Comparison of ENCODE assay signal across 13 cellular contexts in the genomic region with DNA sequence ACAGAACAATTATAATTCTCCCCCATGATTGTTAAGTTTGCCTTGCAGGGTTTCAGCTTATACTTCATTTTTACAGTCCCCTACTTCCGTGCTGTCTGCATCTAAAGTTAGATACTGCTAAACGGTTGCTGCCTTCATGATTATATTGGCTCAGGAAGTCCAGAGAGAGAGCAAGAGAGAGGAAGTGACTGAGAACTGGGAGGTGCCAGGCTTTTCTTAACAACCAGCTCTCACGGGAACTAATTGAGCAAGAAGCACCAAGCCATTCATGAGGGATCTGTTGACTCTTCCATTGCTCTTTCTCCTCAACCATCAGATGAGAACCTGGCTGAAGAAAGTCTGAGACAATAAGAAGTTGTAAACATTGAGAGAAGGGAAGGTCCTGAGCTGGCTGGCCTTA.
A peak's percentile ranks its signal among the peaks of the same experiment; 100 is the strongest.
DNase-seq lines count a peak whose midpoint lies in the region; ATAC-seq and TF ChIP-seq lines count a peak whose summit lies in the region.
"Had no signal": no experiment of that assay in that cellular context is flagged by ENCODE, and none has a peak within 500 bp of the region (broad histone marks: within the 10 kb centered on the region; RNA-seq: fewer than 3 reads in every experiment).

No MANE protein-coding gene starts in this region.

- H3K9me1 ChIP-seq in IMR-90 (ENCODE audit: insufficient read depth, low read length): no peaks in the 10 kb centered on the region

- WGBS in IMR-90 (ENCODE audit: extremely low coverage in 2 of 2, insufficient read length in 1 of 2), 2 experiments: no CpG with 5 or more reads among the region's 3 CpGs

- no peak overlapping the region for H3K4me3 Mint-ChIP-seq in natural killer cell treated with Interleukin-12 subunit alpha and Interleukin-12 subunit beta and Interleukin-15 and Interleukin-18, amount 100 ng/mL, for 72 hours
- H3K4me3 Mint-ChIP-seq: endodermal cell had no signal

- no peaks in the 10 kb centered on the region for H3K36me3 Mint-ChIP-seq in natural killer cell treated with Interleukin-12 subunit alpha and Interleukin-12 subunit beta and Interleukin-15 and Interleukin-18, amount 100 ng/mL, for 72 hours

- dilution Hi-C loops in IMR-90 (cut with HindIII; ENCODE audit: low sequenced_read_pairs, unreplicated experiment): no loop called here

- CTCF ChIA-PET in IMR-90 (lab: Yijun Ruan, JAX): no interaction called here

- H3K9ac ChIP-seq in IMR-90 (ENCODE audit: low read depth, low read length): no peak overlapping the region

- H3K23ac ChIP-seq in IMR-90 (ENCODE audit: low read depth, low read length): no peak overlapping the region

- peaks cover 4 to 16% of the 10 kb centered on the region in 2 donors for H3K27me3 Mint-ChIP-seq in natural killer cell treated with Interleukin-12 subunit alpha and Interleukin-12 subunit beta and Interleukin-15 and Interleukin-18, amount 100 ng/mL, for 72 hours

- peaks cover 3% of the 10 kb centered on the region; the same call in 1 of the 2 replicates for H3K4me1 ChIP-seq in IMR-90 (ENCODE audit: control insufficient read depth, insufficient read depth, low read length)
- H3K4me1 ChIP-seq in left lung: no peaks in the 10 kb centered on the region
- no peaks in the 10 kb centered on the region for H3K4me1 ChIP-seq in uterus

- no peaks in the 10 kb centered on the region for H3K9me3 ChIP-seq in IMR-90 (ENCODE audit: control insufficient read depth, insufficient read depth, low read length)
- H3K9me3 ChIP-seq in left lung: no peaks in the 10 kb centered on the region
- H3K9me3 ChIP-seq in uterus: no peaks in the 10 kb centered on the region
- H3K9me3 ChIP-seq: thoracic aorta had no signal

- H3K36me3 ChIP-seq in IMR-90 (ENCODE audit: control insufficient read depth, insufficient read depth, low read length) (no peaks in the 10 kb centered on the region), left lung (no peaks in the 10 kb centered on the region), uterus (no peaks in the 10 kb centered on the region)
- H3K36me3 ChIP-seq: thoracic aorta had no signal

- no peak overlapping the region for H2AFZ ChIP-seq in IMR-90 (replicated peaks; ENCODE audit: low read length, poor library complexity)

- H3K9me3 Mint-ChIP-seq in natural killer cell treated with Interleukin-12 subunit alpha and Interleukin-12 subunit beta and Interleukin-15 and Interleukin-18, amount 100 ng/mL, for 72 hours: no peaks in the 10 kb centered on the region
- H3K9me3 Mint-ChIP-seq: endodermal cell had no signal

- H4K8ac ChIP-seq in IMR-90 (ENCODE audit: low read depth in 2 of 2, low read length in 2 of 2): no peak overlapping the region

- no peak overlapping the region for H4K91ac ChIP-seq in IMR-90 (ENCODE audit: insufficient read depth, low read depth, low read length)

- H3K27me3 ChIP-seq in IMR-90 (ENCODE audit: control insufficient read depth, insufficient read depth, low read length) (peaks cover 23% of the 10 kb centered on the region), left lung (no peaks in the 10 kb centered on the region), uterus (no peaks in the 10 kb centered on the region)

- no peak overlapping the region for H3K56ac ChIP-seq in IMR-90 (ENCODE audit: extremely low read depth, insufficient read depth, low read length)

- H3K27ac Mint-ChIP-seq in natural killer cell treated with Interleukin-12 subunit alpha and Interleukin-12 subunit beta and Interleukin-15 and Interleukin-18, amount 100 ng/mL, for 72 hours: no peak overlapping the region
- H3K27ac Mint-ChIP-seq: endodermal cell had no signal

- no peak overlapping the region for H3K27ac ChIP-seq in IMR-90 (ENCODE audit: insufficient read depth, low read length)
- H3K27ac ChIP-seq in left lung: no peak overlapping the region
- no peak overlapping the region for H3K27ac ChIP-seq in substantia nigra (ENCODE audit: low read depth, low read length, poor library complexity, severe bottlenecking)
- H3K27ac ChIP-seq in uterus: no peak overlapping the region
- H3K27ac ChIP-seq: thoracic aorta had no signal

- H2AK9ac ChIP-seq in IMR-90 (replicated peaks; ENCODE audit: low read depth, low read length, poor library complexity): no peak overlapping the region

- TF ChIP-seq POLR2A in IMR-90 (IDR thresholded peaks at IDR 0.05; ENCODE audit: low read depth, low read length): no peak
- TF ChIP-seq POLR2A in uterus (IDR thresholded peaks at IDR 0.05): no peak

- H3K4me3 ChIP-seq in IMR-90 (ENCODE audit: insufficient read depth, low read depth, low read length) (no peak overlapping the region), left lung (no peak overlapping the region), uterus (no peak overlapping the region)
- H3K4me3 ChIP-seq: thoracic aorta had no signal

- no peak overlapping the region for H3K4ac ChIP-seq in IMR-90 (ENCODE audit: low read depth, low read length)

- TF ChIP-seq CTCF in IMR-90 (conservative IDR thresholded peaks at IDR 0.05; ENCODE audit: low read depth, low read length) (no peak), left lung (IDR thresholded peaks at IDR 0.05) (no peak), uterus (IDR thresholded peaks at IDR 0.05) (no peak)

- in situ Hi-C loops in IMR-90 (cut with MboI; ENCODE audit: low sequenced_read_pairs): no loop called here

- DNase-seq in CMK (ENCODE audit: low read depth): peak; percentile 43
- DNase-seq in IMR-90: peak; percentile 7
- peak; percentile 84 for DNase-seq in SKM-1 (lab: John Stamatoyannopoulos, UW; ENCODE audit: unreplicated experiment)
- DNase-seq in left lung: no peak
- no peak for DNase-seq in activated CD8-positive, alpha-beta memory T cell treated with anti-CD3 and anti-CD28 coated beads, Interleukin-2, amount 50 U/mL, for 48 hours
- DNase-seq in natural killer cell treated with Interleukin-12 subunit alpha and Interleukin-12 subunit beta and Interleukin-15 and Interleukin-18, amount 100 ng/mL, for 72 hours (ENCODE audit: low spot score): no peak
- DNase-seq in substantia nigra (lab: John Stamatoyannopoulos, UW): no peak
- DNase-seq in uterus: no peak
- DNase-seq: activated gamma-delta T cell, NCI-H187, T-helper 9 cell had no signal

- H2AK5ac ChIP-seq in IMR-90 (ENCODE audit: low read depth, low read length): no peak overlapping the region

- H3K4me1 Mint-ChIP-seq in natural killer cell treated with Interleukin-12 subunit alpha and Interleukin-12 subunit beta and Interleukin-15 and Interleukin-18, amount 100 ng/mL, for 72 hours (ENCODE audit: low read depth in 2 of 2): peaks cover 0 to 4% of the 10 kb centered on the region in 2 donors

- no peak for TF ChIP-seq RAD21 in IMR-90 (IDR thresholded peaks at IDR 0.05; ENCODE audit: low read length)

- H2BK120ac ChIP-seq in IMR-90 (ENCODE audit: low read depth, low read length): no peak overlapping the region

- H3K18ac ChIP-seq in IMR-90 (ENCODE audit: low read depth, low read length): no peak overlapping the region

- intact Hi-C loops in IMR-90 (cut with micrococcal nuclease): no loop called here
- intact Hi-C loops in left lung (cut with DNase I): no loop called here
- intact Hi-C loops in uterus (cut with DNase I; ENCODE audit: low total_unique reads): no loop called here

- no peak overlapping the region for H2BK15ac ChIP-seq in IMR-90 (ENCODE audit: low read depth, low read length)

- BruUV-seq in IMR-90 (replicated peaks; lab: Mats Ljungman, UMichigan): no TSS peak

- no peak overlapping the region for H2BK20ac ChIP-seq in IMR-90 (ENCODE audit: low read depth, low read length)

- POLR2A ChIA-PET in IMR-90 (lab: Charles Lee; ENCODE audit: unreplicated experiment): no interaction called here

- H3K79me1 ChIP-seq in IMR-90 (ENCODE audit: low read depth in 1 of 2, low read length in 2 of 2): no peaks in the 10 kb centered on the region

- no peak overlapping the region for H2BK5ac ChIP-seq in IMR-90 (ENCODE audit: low read depth, low read length, poor library complexity, severe bottlenecking)

- no peak overlapping the region for H3K14ac ChIP-seq in IMR-90 (replicated peaks; ENCODE audit: low read depth, low read length)

- peak; percentile 35 for ATAC-seq in IMR-90 (ENCODE audit: low read depth)
- peak; percentile 63 for ATAC-seq in left lung
- ATAC-seq in natural killer cell treated with Interleukin-12 subunit alpha and Interleukin-12 subunit beta and Interleukin-15 and Interleukin-18, amount 100 ng/mL, for 72 hours: no peak

- H4K5ac ChIP-seq in IMR-90 (ENCODE audit: low read depth, low read length): no peak overlapping the region

- no peaks in the 10 kb centered on the region for H4K20me1 ChIP-seq in IMR-90 (ENCODE audit: insufficient read depth, low read length)

- H3K4me2 ChIP-seq in IMR-90 (ENCODE audit: low read depth, low read length): no peak overlapping the region

TF ChIP-seq in IMR-90, 13 proteins besides CTCF, POLR2A, EP300 and RAD21:
- no peak for TF ChIP-seq USF2 (IDR thresholded peaks at IDR 0.05; ENCODE audit: low read depth, low read length)

Comparison
In these comparisons a context has a peak if more than half of its experiments do, and no peak if none do; other contexts are left out.
1. DNase-seq: peak in CMK (single experiment), IMR-90 (single experiment) and SKM-1 (single experiment); none in left lung (0 of 2), activated CD8-positive, alpha-beta memory T cell treated with anti-CD3 and anti-CD28 coated beads, Interleukin-2, amount 50 U/mL, for 48 hours (single experiment), natural killer cell treated with Interleukin-12 subunit alpha and Interleukin-12 subunit beta and Interleukin-15 and Interleukin-18, amount 100 ng/mL, for 72 hours (single experiment), substantia nigra (0 of 49) and uterus (0 of 2).
2. ATAC-seq: peak in IMR-90 (single experiment) and left lung (single experiment); none in natural killer cell treated with Interleukin-12 subunit alpha and Interleukin-12 subunit beta and Interleukin-15 and Interleukin-18, amount 100 ng/mL, for 72 hours (0 of 2).